Comparison of ENCODE assay signal across 1 cellular context in genomic region chr11:77126861-77127673, GRCh38.
TF ChIP-seq lines count a peak whose summit lies in the region.

No MANE protein-coding gene starts in this region.

TF ChIP-seq in HepG2, 621 proteins besides CTCF, POLR2A, EP300 and RAD21 (continued from another document and continues in another):
- TF ChIP-seq ATF2 (CRISPR knock-in tag; IDR thresholded peaks at IDR 0.05): peak; percentile 48; the same call in 1 of the 2 replicates
- no peak for TF ChIP-seq ZNF180 (CRISPR knock-in tag; IDR thresholded peaks at IDR 0.05; ENCODE audit: borderline replicate concordance, low read depth)
- peak; percentile 43; the same call in 2 of the 3 replicates for TF ChIP-seq MXI1 (IDR thresholded peaks at IDR 0.05; ENCODE audit: borderline replicate concordance, low read depth, low read length)
- TF ChIP-seq PHF8 (CRISPR knock-in tag; IDR thresholded peaks at IDR 0.05): no peak
- TF ChIP-seq SNAPC2 (CRISPR knock-in tag; IDR thresholded peaks at IDR 0.05): no peak
- no peak for TF ChIP-seq ZUFSP (CRISPR knock-in tag; IDR thresholded peaks at IDR 0.05; ENCODE audit: borderline replicate concordance)
- no peak for TF ChIP-seq TCF7L2 (IDR thresholded peaks at IDR 0.05; ENCODE audit: low read depth, low read length)
- no peak for TF ChIP-seq CCDC6 (CRISPR knock-in tag; IDR thresholded peaks at IDR 0.05)
- TF ChIP-seq ARID2 (CRISPR knock-in tag; IDR thresholded peaks at IDR 0.05; ENCODE audit: borderline replicate concordance): no peak
- no peak for TF ChIP-seq ZNF839 (CRISPR knock-in tag; IDR thresholded peaks at IDR 0.05; ENCODE audit: borderline replicate concordance)
- no peak for TF ChIP-seq KDM4B (CRISPR knock-in tag; IDR thresholded peaks at IDR 0.05)
- TF ChIP-seq NR0B2 (CRISPR knock-in tag; IDR thresholded peaks at IDR 0.05): no peak
- no peak for TF ChIP-seq SNAI1 (CRISPR knock-in tag; IDR thresholded peaks at IDR 0.05; ENCODE audit: borderline replicate concordance)
- TF ChIP-seq ZMYM2 (CRISPR knock-in tag; IDR thresholded peaks at IDR 0.05): 0 out of 2 replicates have a peak, but pooled peaks have one; percentile 38
- 0 out of 2 replicates have a peak, but pooled peaks have one; percentile 56 for TF ChIP-seq ZNF367 (CRISPR knock-in tag; IDR thresholded peaks at IDR 0.05; ENCODE audit: borderline replicate concordance)
- peak; percentile 74; the same call in 1 of the 2 replicates for TF ChIP-seq ZNF563 (CRISPR knock-in tag; IDR thresholded peaks at IDR 0.05)
- no peak for TF ChIP-seq EED (CRISPR knock-in tag; IDR thresholded peaks at IDR 0.05)
- TF ChIP-seq ZNF652 (CRISPR knock-in tag; IDR thresholded peaks at IDR 0.05; ENCODE audit: borderline replicate concordance, low read depth): no peak
- TF ChIP-seq SRSF1 (optimal IDR thresholded peaks at IDR 0.05; ENCODE audit: low read depth, low read length): peak; percentile 51
- TF ChIP-seq ZFP91 (CRISPR knock-in tag; IDR thresholded peaks at IDR 0.05; ENCODE audit: borderline replicate concordance): peak; percentile 71; the same call in 1 of the 2 replicates
- 0 out of 2 replicates have a peak, but pooled peaks have one; percentile 38 for TF ChIP-seq THAP7 (CRISPR knock-in tag; IDR thresholded peaks at IDR 0.05)
- no peak for TF ChIP-seq IKZF1 (IDR thresholded peaks at IDR 0.05)
- no peak for TF ChIP-seq PRDM10 (CRISPR knock-in tag; IDR thresholded peaks at IDR 0.05; ENCODE audit: low read depth)
- TF ChIP-seq HBP1 (CRISPR knock-in tag; IDR thresholded peaks at IDR 0.05; ENCODE audit: low read depth): no peak
- peak; percentile 44; the same call in 1 of the 2 replicates for TF ChIP-seq RARG (CRISPR knock-in tag; IDR thresholded peaks at IDR 0.05; ENCODE audit: low read depth)
- peak; percentile 31; the same call in 1 of the 2 replicates for TF ChIP-seq ZBTB46 (CRISPR knock-in tag; IDR thresholded peaks at IDR 0.05; ENCODE audit: borderline replicate concordance)
- 0 out of 2 replicates have a peak, but pooled peaks have one; percentile 24 for TF ChIP-seq KDM5B (CRISPR knock-in tag; IDR thresholded peaks at IDR 0.05; ENCODE audit: borderline replicate concordance)
- 0 out of 2 replicates have a peak, but pooled peaks have one; percentile 32 for TF ChIP-seq ARNTL (CRISPR knock-in tag; IDR thresholded peaks at IDR 0.05)
- peak; percentile 33; the same call in 1 of the 2 replicates for TF ChIP-seq ZSCAN9 (CRISPR knock-in tag; IDR thresholded peaks at IDR 0.05; ENCODE audit: borderline replicate concordance)
- no peak for TF ChIP-seq SP2 (CRISPR knock-in tag; IDR thresholded peaks at IDR 0.05)
- peak; percentile 58; the same call in 1 of the 2 replicates for TF ChIP-seq HNF1B (CRISPR knock-in tag; IDR thresholded peaks at IDR 0.05)
- TF ChIP-seq KLF9 (CRISPR knock-in tag; IDR thresholded peaks at IDR 0.05; ENCODE audit: low read depth): no peak
- TF ChIP-seq GPN1 (CRISPR knock-in tag; IDR thresholded peaks at IDR 0.05; ENCODE audit: borderline replicate concordance): no peak
- TF ChIP-seq PBX3 (CRISPR knock-in tag; IDR thresholded peaks at IDR 0.05; ENCODE audit: borderline replicate concordance): peak; percentile 41; the same call in 1 of the 2 replicates
- TF ChIP-seq ZNF121 (CRISPR knock-in tag; IDR thresholded peaks at IDR 0.05): no peak; the same call in 1 of the 2 replicates
- peak; percentile 69 for TF ChIP-seq GABPB1 (CRISPR knock-in tag; IDR thresholded peaks at IDR 0.05)
- no peak for TF ChIP-seq ZNF75D (CRISPR knock-in tag; IDR thresholded peaks at IDR 0.05; ENCODE audit: borderline replicate concordance)
- no peak for TF ChIP-seq SIN3B (IDR thresholded peaks at IDR 0.05; ENCODE audit: low read length)
- TF ChIP-seq ZBTB26 (CRISPR knock-in tag; IDR thresholded peaks at IDR 0.05; ENCODE audit: borderline replicate concordance): no peak
- no peak for TF ChIP-seq ZNF446 (CRISPR knock-in tag; IDR thresholded peaks at IDR 0.05)
- TF ChIP-seq MXD1 (CRISPR knock-in tag; IDR thresholded peaks at IDR 0.05): no peak
